In the genomic region with DNA sequence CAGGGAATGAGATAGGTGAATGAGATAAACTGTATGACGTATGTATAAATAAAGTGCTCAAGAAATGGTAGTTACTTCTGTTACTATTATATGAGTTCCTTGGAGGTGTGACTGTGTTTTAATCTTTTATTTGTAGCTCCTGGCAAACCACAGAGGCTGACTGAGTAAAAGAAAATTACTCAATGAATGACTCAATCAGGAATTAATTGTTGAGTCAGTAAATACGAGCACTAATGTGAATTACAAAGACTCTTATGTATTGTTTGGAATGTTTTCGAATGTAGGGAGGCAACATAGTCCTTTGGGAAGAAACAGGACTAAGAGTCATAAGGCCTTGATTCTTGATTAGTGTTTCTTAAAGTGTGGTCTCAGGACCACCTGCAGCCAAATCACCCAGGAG, we compare ENCODE assay signal across 16 cellular contexts. TPM values are rescaled to one million over a fixed set of nuclear protein-coding genes. Genes with fewer than 3 reads are reported as not detected.
DNase-seq lines count a peak whose midpoint lies in the region; ATAC-seq and TF ChIP-seq lines count a peak whose summit lies in the region.
"Had no signal": no experiment of that assay in that cellular context is flagged by ENCODE, and none has a peak within 500 bp of the region (broad histone marks: within the 10 kb centered on the region; RNA-seq: fewer than 3 reads in every experiment).

No MANE protein-coding gene starts in this region.

- no peak for TF ChIP-seq CTCF in AG04449 (IDR thresholded peaks at IDR 0.05; ENCODE audit: insufficient read depth, low read length, missing control alignments)
- no peak for TF ChIP-seq CTCF in choroid plexus epithelial cell (conservative IDR thresholded peaks at IDR 0.05; ENCODE audit: low read depth, low read length)

- H3K4me3 Mint-ChIP-seq in CD8-positive, alpha-beta memory T cell, result no peak overlapping the region
- H3K4me3 Mint-ChIP-seq: activated CD8-positive, alpha-beta memory T cell treated with anti-CD3 and anti-CD28 coated beads, Interleukin-2, amount 10 ng/mL, durations not matched to agents 7 days and 5 days; activated naive CD8-positive, alpha-beta T cell treated with anti-CD3 and anti-CD28 coated beads for 36 hours had no signal

- H3K4me1 ChIP-seq in CD8-positive, alpha-beta memory T cell (ENCODE audit: insufficient read depth, low read length), result no peaks in the 10 kb centered on the region

- no peak overlapping the region for H3K27ac Mint-ChIP-seq in CD8-positive, alpha-beta memory T cell
- H3K27ac Mint-ChIP-seq: activated CD8-positive, alpha-beta memory T cell treated with anti-CD3 and anti-CD28 coated beads, Interleukin-2, amount 10 ng/mL, durations not matched to agents 7 days and 5 days; activated naive CD8-positive, alpha-beta T cell treated with anti-CD3 and anti-CD28 coated beads for 36 hours had no signal

- H3K4me1 Mint-ChIP-seq in CD8-positive, alpha-beta memory T cell, result no peaks in the 10 kb centered on the region
- H3K4me1 Mint-ChIP-seq: activated CD8-positive, alpha-beta memory T cell treated with anti-CD3 and anti-CD28 coated beads, Interleukin-2, amount 10 ng/mL, durations not matched to agents 7 days and 5 days had no signal

- H3K27me3 Mint-ChIP-seq in CD8-positive, alpha-beta memory T cell, result peaks cover 0 to 3% of the 10 kb centered on the region in 2 donors
- H3K27me3 Mint-ChIP-seq: activated CD8-positive, alpha-beta memory T cell treated with anti-CD3 and anti-CD28 coated beads, Interleukin-2, amount 10 ng/mL, durations not matched to agents 7 days and 5 days had no signal

- DNase-seq in AG04449 (ENCODE audit: low read depth, low spot score) (peak; percentile 47), LoVo (ENCODE audit: low spot score) (peak; percentile 30), choroid plexus epithelial cell (ENCODE audit: low read depth) (peak; percentile 79), kidney glomerular epithelial cell (lab: John Stamatoyannopoulos, UW) (peak; percentile 91), NCI-H187 (lab: John Stamatoyannopoulos, UW) (no peak), ureter (ENCODE audit: low spot score) (no peak)
- DNase-seq in CD8-positive, alpha-beta memory T cell, result no peak
- DNase-seq: activated CD8-positive, alpha-beta memory T cell treated with anti-CD3 and anti-CD28 coated beads, Interleukin-2, amount 10 ng/mL, durations not matched to agents 7 days and 5 days; activated naive CD8-positive, alpha-beta T cell treated with anti-CD3 and anti-CD28 coated beads for 36 hours; heart right ventricle; NCI-H187 treated with DMSO at 0.1 percent for 48 hours; NCI-H82 had no signal

- no peak overlapping the region for H3K4me3 ChIP-seq in AG04449 (ENCODE audit: low read depth, low read length)
- H3K4me3 ChIP-seq in choroid plexus epithelial cell (ENCODE audit: low read depth, low read length), result no peak overlapping the region
- no peak overlapping the region for H3K4me3 ChIP-seq in CD8-positive, alpha-beta memory T cell (ENCODE audit: low read length)
- H3K4me3 ChIP-seq: coronary artery, heart right ventricle, tibial nerve had no signal

- no peaks in the 10 kb centered on the region for H3K36me3 Mint-ChIP-seq in CD8-positive, alpha-beta memory T cell
- H3K36me3 Mint-ChIP-seq: activated CD8-positive, alpha-beta memory T cell treated with anti-CD3 and anti-CD28 coated beads, Interleukin-2, amount 10 ng/mL, durations not matched to agents 7 days and 5 days; activated naive CD8-positive, alpha-beta T cell treated with anti-CD3 and anti-CD28 coated beads for 36 hours had no signal

- H3K27me3 ChIP-seq in CD8-positive, alpha-beta memory T cell (ENCODE audit: insufficient read depth, low read length, poor library complexity, severe bottlenecking), result no peaks in the 10 kb centered on the region
- H3K27me3 ChIP-seq: heart right ventricle, tibial nerve had no signal

- H3K9me3 ChIP-seq in CD8-positive, alpha-beta memory T cell (ENCODE audit: low read length), result no peaks in the 10 kb centered on the region
- H3K9me3 ChIP-seq: heart right ventricle, tibial nerve had no signal

- ATAC-seq in GM19467 (IDR thresholded peaks at IDR 0.05; ENCODE audit: unreplicated experiment), result no peak
- ATAC-seq: activated CD8-positive, alpha-beta memory T cell treated with anti-CD3 and anti-CD28 coated beads, Interleukin-2, amount 10 ng/mL, durations not matched to agents 7 days and 5 days had no signal

- no peak overlapping the region for H3K27ac ChIP-seq in CD8-positive, alpha-beta memory T cell (ENCODE audit: low read depth, low read length)
- H3K27ac ChIP-seq: heart right ventricle, KMS-11 had no signal

- CTCF ChIA-PET in AG04449 (lab: Yijun Ruan, JAX), result interaction anchor here (1.5 kb wide), 1 partner anchor 12 kb away, joined by 3 read pairs; no protein-coding TSS in a partner anchor
- CTCF ChIA-PET in CD8-positive, alpha-beta memory T cell (lab: Charles Lee), result no interaction called here

- POLR2A ChIA-PET in AG04449 (lab: Yijun Ruan, JAX), result interaction anchor here (0.6 to 0.7 kb wide), 2 partner anchors 8 to 14 kb away, joined by 3 read pairs; no protein-coding TSS in a partner anchor
- POLR2A ChIA-PET in CD8-positive, alpha-beta memory T cell (lab: Charles Lee), result no interaction called here

- no peaks in the 10 kb centered on the region for H3K36me3 ChIP-seq in CD8-positive, alpha-beta memory T cell (ENCODE audit: insufficient read depth, low read length)
- H3K36me3 ChIP-seq: heart right ventricle, tibial nerve had no signal

- H3K9me3 Mint-ChIP-seq in CD8-positive, alpha-beta memory T cell, result peaks cover 0 to 5% (median 1%) of the 10 kb centered on the region in 5 donors
- H3K9me3 Mint-ChIP-seq: activated naive CD8-positive, alpha-beta T cell treated with anti-CD3 and anti-CD28 coated beads for 36 hours had no signal

RNA-seq across cellular contexts. Expression of gene BLID, which starts 51.1 kb away (rescaled TPM):
- total RNA-seq in ureter, result 2.6 TPM
- not detected for total RNA-seq in CD8-positive, alpha-beta memory T cell
- not detected for polyA plus RNA-seq in CD8-positive, alpha-beta memory T cell
- total RNA-seq: activated CD8-positive, alpha-beta memory T cell treated with anti-CD3 and anti-CD28 coated beads, Interleukin-2, amount 10 ng/mL, durations not matched to agents 7 days and 5 days; activated naive CD8-positive, alpha-beta T cell treated with anti-CD3 and anti-CD28 coated beads for 36 hours had no signal
- polyA plus RNA-seq: heart right ventricle had no signal

Comparison
In these comparisons a context has a peak if more than half of its experiments do, and no peak if none do; other contexts are left out.
1. DNase-seq: peak in AG04449 (single experiment), LoVo (single experiment), choroid plexus epithelial cell (single experiment) and kidney glomerular epithelial cell (single experiment); none in NCI-H187 (0 of 2), ureter (single experiment) and CD8-positive, alpha-beta memory T cell (0 of 5).